10 cellular contexts compared by ENCODE assay signal in the genomic region with DNA sequence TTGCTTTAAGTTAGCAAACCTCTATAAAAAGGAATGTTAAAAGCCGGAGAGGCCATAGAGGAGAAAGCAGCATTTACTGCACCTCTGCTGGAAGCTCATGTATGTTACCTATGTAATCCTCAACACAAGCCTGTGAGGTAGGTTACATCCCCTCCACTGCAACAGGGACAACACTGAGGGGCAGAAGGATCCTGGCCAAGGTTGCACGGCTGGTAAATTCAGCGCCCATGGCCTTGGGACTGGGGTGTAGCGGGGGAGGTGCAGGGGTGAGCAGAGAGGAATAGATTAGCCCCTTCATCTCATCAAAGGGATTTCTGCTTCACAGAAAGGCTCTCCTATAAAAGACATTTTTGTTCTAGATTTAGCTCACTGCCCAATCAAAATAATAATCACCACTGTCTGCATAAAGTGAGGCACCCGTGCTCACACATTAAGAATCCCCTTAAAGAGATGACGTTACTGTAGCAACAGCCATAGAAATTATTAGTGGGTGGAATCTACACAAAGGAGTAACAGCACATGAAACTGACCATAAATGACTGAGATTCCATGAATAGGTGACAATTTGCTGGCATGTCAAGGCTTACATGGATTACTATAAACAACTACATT. TPM values are rescaled to one million over a fixed set of nuclear protein-coding genes. Genes with fewer than 3 reads are reported as not detected.
DNase-seq lines count a peak whose midpoint lies in the region; ATAC-seq, FAIRE-seq and TF ChIP-seq lines count a peak whose summit lies in the region.
"Had no signal": no experiment of that assay in that cellular context is flagged by ENCODE, and none has a peak within 500 bp of the region (broad histone marks: within the 10 kb centered on the region; RNA-seq: fewer than 3 reads in every experiment).

No MANE protein-coding gene starts in this region.

- H2AFZ ChIP-seq in astrocyte (ENCODE audit: low read depth, low read length) = no peak overlapping the region

- H3K36me3 Mint-ChIP-seq in activated T-cell treated with anti-CD3 and anti-CD28 coated beads, Interleukin-2, amount 50 U/mL, for 72 hours (ENCODE audit: insufficient read depth in 2 of 2) = peaks cover 2 to 6% of the 10 kb centered on the region in 2 donors
- H3K36me3 Mint-ChIP-seq in astrocyte (ENCODE audit: low read depth, unreplicated experiment) = no peaks in the 10 kb centered on the region

- H3K4me1 Mint-ChIP-seq in activated T-cell treated with anti-CD3 and anti-CD28 coated beads, Interleukin-2, amount 50 U/mL, for 72 hours (ENCODE audit: low read depth) = peaks cover 86% of the 10 kb centered on the region
- peaks cover 46% of the 10 kb centered on the region for H3K4me1 Mint-ChIP-seq in astrocyte (ENCODE audit: low read depth, unreplicated experiment)

- H3K36me3 ChIP-seq in astrocyte (ENCODE audit: insufficient read depth, low read length) = no peaks in the 10 kb centered on the region
- H3K36me3 ChIP-seq in liver (ENCODE audit: control insufficient read depth in 4 of 4, insufficient read depth in 3 of 4, low read depth in 1 of 4, low read length in 3 of 4) = peaks cover 0 to 3% (median 0%) of the 10 kb centered on the region in 4 donors
- H3K36me3 ChIP-seq in tibial artery = no peaks in the 10 kb centered on the region

- FAIRE-seq in astrocyte (lab: Jason Lieb, UNC) = no peak

- H4K20me1 ChIP-seq in astrocyte (ENCODE audit: insufficient read depth, low read length) = peaks cover 72% of the 10 kb centered on the region

- peak overlapping the region; percentile 63 for H3K4me3 ChIP-seq in astrocyte (ENCODE audit: insufficient read depth, low read depth, low read length)
- H3K4me3 ChIP-seq in liver (ENCODE audit: low read depth in 1 of 3, low read length in 3 of 3) = peak overlapping the region; percentile 26 to 94 (median 75)
- H3K4me3 ChIP-seq in tibial artery = peak overlapping the region; percentile 64 to 68

- no peak for TF ChIP-seq RAD21 in liver (IDR thresholded peaks at IDR 0.05)

- peaks cover 72% of the 10 kb centered on the region for H3K79me2 ChIP-seq in astrocyte (ENCODE audit: insufficient read depth, low read length)

- peak overlapping the region; percentile 88 for H3K27ac Mint-ChIP-seq in activated T-cell treated with anti-CD3 and anti-CD28 coated beads, Interleukin-2, amount 50 U/mL, for 72 hours
- peak overlapping the region; percentile 34 for H3K27ac Mint-ChIP-seq in astrocyte (ENCODE audit: unreplicated experiment)

- H3K4me3 Mint-ChIP-seq in activated T-cell treated with anti-CD3 and anti-CD28 coated beads, Interleukin-2, amount 50 U/mL, for 72 hours = peak overlapping the region; percentile 94 to 96
- H3K4me3 Mint-ChIP-seq in astrocyte (ENCODE audit: unreplicated experiment) = peak overlapping the region; percentile 86

- H3K9me3 Mint-ChIP-seq in activated T-cell treated with anti-CD3 and anti-CD28 coated beads, Interleukin-2, amount 50 U/mL, for 72 hours = no peaks in the 10 kb centered on the region
- no peaks in the 10 kb centered on the region for H3K9me3 Mint-ChIP-seq in astrocyte (ENCODE audit: unreplicated experiment)

- intact Hi-C loops in tibial artery (cut with DNase I; ENCODE audit: low total_unique reads) = no loop called here

- H3K4me1 ChIP-seq in astrocyte (ENCODE audit: insufficient read depth, low read length) (peaks cover 40% of the 10 kb centered on the region), liver (ENCODE audit: control insufficient read depth in 4 of 4, insufficient read depth in 4 of 4, low read length in 3 of 4) (peaks cover 22 to 77% (median 48%) of the 10 kb centered on the region in 4 donors), tibial artery (peaks cover 0 to 79% (median 58%) of the 10 kb centered on the region in 4 donors)

- H3K27me3 ChIP-seq in astrocyte (ENCODE audit: insufficient read depth, low read length) (no peaks in the 10 kb centered on the region), liver (ENCODE audit: control insufficient read depth in 4 of 4, insufficient read depth in 4 of 4, low read length in 3 of 4) (no peaks in the 10 kb centered on the region), tibial artery (no peaks in the 10 kb centered on the region)

- H3K9ac ChIP-seq in astrocyte (ENCODE audit: low read length) = peak overlapping the region; percentile 74
- peak overlapping the region; percentile 77 to 88 for H3K9ac ChIP-seq in liver (ENCODE audit: low read depth in 1 of 2, low read length in 2 of 2)

- 49% methylated on average over 6 of the region's 6 CpGs for WGBS in liver

- H3K27ac ChIP-seq in astrocyte (ENCODE audit: low read depth, low read length) (no peak overlapping the region), liver (ENCODE audit: low read depth in 1 of 2, low read length in 2 of 2) (peak overlapping the region; percentile 69 to 76), tibial artery (peak overlapping the region; percentile 71 to 73)

- no peaks in the 10 kb centered on the region for H3K9me3 ChIP-seq in astrocyte (ENCODE audit: insufficient read depth, low read depth, low read length)
- no peaks in the 10 kb centered on the region for H3K9me3 ChIP-seq in liver (ENCODE audit: control insufficient read depth in 4 of 4, low read length in 3 of 4)
- no peaks in the 10 kb centered on the region for H3K9me3 ChIP-seq in tibial artery

- peak overlapping the region; percentile 88 for H3K4me2 ChIP-seq in astrocyte (ENCODE audit: low read length)

- DNase-seq in activated T-cell treated with anti-CD3 and anti-CD28 coated beads, Interleukin-2, amount 50 U/mL, for 72 hours = no peak
- DNase-seq in activated T-cell treated with anti-CD3 and anti-CD28 coated beads, Interleukin-2, amount 50 U/mL, for 1 hour = no peak
- DNase-seq in astrocyte (ENCODE audit: low read depth) (no peak), tibial artery (no peak), MV-4-11 (lab: John Stamatoyannopoulos, UW) (no peak), DMS79 (lab: John Stamatoyannopoulos, UW) (no peak), NCI-H2107 (lab: John Stamatoyannopoulos, UW) (no peak)
- DNase-seq: NCI-H1694 treated with DMSO at 0.1 percent for 48 hours, T1000 had no signal

- no peak for TF ChIP-seq CTCF in astrocyte (IDR thresholded peaks at IDR 0.05; ENCODE audit: insufficient read depth, low read depth, low read length)
- TF ChIP-seq CTCF in liver (IDR thresholded peaks at IDR 0.05; ENCODE audit: low read depth, low read length, missing input control) = no peak
- no peak for TF ChIP-seq CTCF in tibial artery (IDR thresholded peaks at IDR 0.05)

- peaks cover 6% of the 10 kb centered on the region for H3K27me3 Mint-ChIP-seq in activated T-cell treated with anti-CD3 and anti-CD28 coated beads, Interleukin-2, amount 50 U/mL, for 72 hours (ENCODE audit: low read depth)
- no peaks in the 10 kb centered on the region for H3K27me3 Mint-ChIP-seq in astrocyte (ENCODE audit: low read depth, unreplicated experiment)

- no peak for ATAC-seq in activated T-cell treated with anti-CD3 and anti-CD28 coated beads, Interleukin-2, amount 50 U/mL, for 72 hours (replicated peaks in 1 of 2)

TF ChIP-seq in liver, 16 proteins besides CTCF, POLR2A, EP300 and RAD21 (continues in another document):
- TF ChIP-seq, protein P1, sequence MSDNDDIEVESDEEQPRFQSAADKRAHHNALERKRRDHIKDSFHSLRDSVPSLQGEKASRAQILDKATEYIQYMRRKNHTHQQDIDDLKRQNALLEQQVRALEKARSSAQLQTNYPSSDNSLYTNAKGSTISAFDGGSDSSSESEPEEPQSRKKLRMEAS (IDR thresholded peaks at IDR 0.05) = no peak
- no peak for TF ChIP-seq SP1 (IDR thresholded peaks at IDR 0.05)
- no peak for TF ChIP-seq YY1 (IDR thresholded peaks at IDR 0.05)
- TF ChIP-seq, protein P2, sequence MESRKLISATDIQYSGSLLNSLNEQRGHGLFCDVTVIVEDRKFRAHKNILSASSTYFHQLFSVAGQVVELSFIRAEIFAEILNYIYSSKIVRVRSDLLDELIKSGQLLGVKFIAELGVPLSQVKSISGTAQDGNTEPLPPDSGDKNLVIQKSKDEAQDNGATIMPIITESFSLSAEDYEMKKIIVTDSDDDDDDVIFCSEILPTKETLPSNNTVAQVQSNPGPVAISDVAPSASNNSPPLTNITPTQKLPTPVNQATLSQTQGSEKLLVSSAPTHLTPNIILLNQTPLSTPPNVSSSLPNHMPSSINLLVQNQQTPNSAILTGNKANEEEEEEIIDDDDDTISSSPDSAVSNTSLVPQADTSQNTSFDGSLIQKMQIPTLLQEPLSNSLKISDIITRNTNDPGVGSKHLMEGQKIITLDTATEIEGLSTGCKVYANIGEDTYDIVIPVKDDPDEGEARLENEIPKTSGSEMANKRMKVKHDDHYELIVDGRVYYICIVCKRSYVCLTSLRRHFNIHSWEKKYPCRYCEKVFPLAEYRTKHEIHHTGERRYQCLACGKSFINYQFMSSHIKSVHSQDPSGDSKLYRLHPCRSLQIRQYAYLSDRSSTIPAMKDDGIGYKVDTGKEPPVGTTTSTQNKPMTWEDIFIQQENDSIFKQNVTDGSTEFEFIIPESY (IDR thresholded peaks at IDR 0.05) = no peak
- TF ChIP-seq FOXA2 (IDR thresholded peaks at IDR 0.05) = no peak
- TF ChIP-seq, protein P3, sequence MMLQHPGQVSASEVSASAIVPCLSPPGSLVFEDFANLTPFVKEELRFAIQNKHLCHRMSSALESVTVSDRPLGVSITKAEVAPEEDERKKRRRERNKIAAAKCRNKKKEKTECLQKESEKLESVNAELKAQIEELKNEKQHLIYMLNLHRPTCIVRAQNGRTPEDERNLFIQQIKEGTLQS (IDR thresholded peaks at IDR 0.05) = no peak
- no peak for TF ChIP-seq TAF1 (conservative IDR thresholded peaks at IDR 0.05)
- no peak for TF ChIP-seq HNF4A (conservative IDR thresholded peaks at IDR 0.05)
- TF ChIP-seq RXRA (IDR thresholded peaks at IDR 0.05) = no peak
- TF ChIP-seq GABPA (IDR thresholded peaks at IDR 0.05 in 1 of 2, conservative IDR thresholded peaks at IDR 0.05 in 1 of 2) = no peak
- TF ChIP-seq EGR1 (IDR thresholded peaks at IDR 0.05; ENCODE audit: low read depth in 2 of 2) = no peak
- no peak for TF ChIP-seq FOXA1 (IDR thresholded peaks at IDR 0.05)
- TF ChIP-seq NR2F2 (IDR thresholded peaks at IDR 0.05) = no peak

RNA-seq across cellular contexts. Expression of a gene that starts 3.3 kb away (rescaled TPM):
- 10 to 100 TPM; 13.6 to 14.1 TPM for total RNA-seq in activated T-cell treated with anti-CD3 and anti-CD28 coated beads, Interleukin-2, amount 50 U/mL, for 72 hours
- total RNA-seq in astrocyte (19.0 and 19.2 TPM in 2 replicates), liver (10 to 100 TPM in 1 of 2 donors, 1 to 10 TPM in 1; 7.1 to 21.7 TPM)
- polyA plus RNA-seq in liver = 1 to 10 TPM; 6.3 to 8.9 TPM
